In the genomic region with DNA sequence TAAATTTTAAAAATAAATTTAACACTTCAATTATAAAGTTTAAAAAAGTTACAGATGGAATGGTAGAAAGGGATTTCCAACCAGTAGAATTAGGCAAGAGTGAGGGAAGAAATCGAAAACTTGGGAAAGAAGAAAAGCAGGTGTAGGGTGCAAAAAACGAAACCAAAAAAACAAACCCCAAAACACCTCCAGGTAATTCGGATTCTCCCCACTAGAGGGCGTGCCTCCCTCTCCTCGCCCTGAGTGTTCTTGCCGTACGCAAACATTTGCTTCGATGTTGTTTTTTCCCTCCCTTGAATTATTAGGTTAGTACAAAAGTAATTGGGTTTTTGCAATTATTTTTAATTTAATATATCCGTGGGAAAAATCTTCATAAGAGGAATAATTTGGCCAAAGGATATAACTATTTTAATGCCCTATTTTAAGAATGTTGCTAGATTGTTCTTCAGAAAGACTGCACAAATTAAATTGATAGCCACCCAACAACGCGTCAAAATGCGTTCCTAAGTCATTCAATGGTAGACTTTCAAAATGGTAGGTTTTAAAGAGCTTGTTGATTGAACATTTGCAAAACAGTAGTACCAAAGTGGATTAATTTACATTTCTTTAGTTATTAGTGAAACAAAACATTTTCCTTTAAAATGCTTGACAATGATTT, we compare ENCODE assay signal across 8 cellular contexts.
A peak's percentile ranks its signal among the peaks of the same experiment; 100 is the strongest.
DNase-seq lines count a peak whose midpoint lies in the region; ATAC-seq, FAIRE-seq and TF ChIP-seq lines count a peak whose summit lies in the region.

No MANE protein-coding gene starts in this region.

- H3K27ac ChIP-seq in small intestine (ENCODE audit: low read depth in 1 of 2, low read length in 1 of 2) = no peak overlapping the region

- TF ChIP-seq CTCF in astrocyte of the spinal cord (IDR thresholded peaks at IDR 0.05; ENCODE audit: low read depth, low read length) = peak; percentile 83

- no peaks in the 10 kb centered on the region for H3K36me3 ChIP-seq in small intestine (ENCODE audit: control insufficient read depth in 2 of 2, insufficient read depth in 2 of 2, low read length in 2 of 2)

- no peaks in the 10 kb centered on the region for H3K27me3 ChIP-seq in small intestine (ENCODE audit: control insufficient read depth in 2 of 2, insufficient read depth in 2 of 2, low read length in 2 of 2)

- H3K4me1 ChIP-seq in small intestine (ENCODE audit: control insufficient read depth in 2 of 2, insufficient read depth in 1 of 2, low read depth in 1 of 2, low read length in 1 of 2) = peaks cover 0 to 9% of the 10 kb centered on the region in 2 donors

- FAIRE-seq in G401.6 (lab: Jason Lieb, UNC) (peak; percentile 94), small intestine (lab: Jason Lieb, UNC) (peak; percentile 10)

- H3K4me3 ChIP-seq in astrocyte of the spinal cord (ENCODE audit: low read depth, low read length) (peak overlapping the region; percentile 30), small intestine (ENCODE audit: low read depth in 1 of 2, low read length in 2 of 2) (no peak overlapping the region)

- no peaks in the 10 kb centered on the region for H3K9me3 ChIP-seq in small intestine (ENCODE audit: control insufficient read depth, low read depth)

- ATAC-seq in HG02610 (IDR thresholded peaks at IDR 0.05; ENCODE audit: unreplicated experiment) (no peak), GM21528 (IDR thresholded peaks at IDR 0.05; ENCODE audit: low FRiP score, unreplicated experiment) (no peak)

- in situ Hi-C loops in astrocyte of the spinal cord (cut with HindIII; ENCODE audit: low sequenced_read_pairs) = no loop called here

- WGBS in small intestine, 3 donors = 4 to 6% (median 5%) methylated on average over 12 of the region's 12 CpGs

- DNase-seq in MV-4-11 (lab: John Stamatoyannopoulos, UW) (peak; percentile 20), T-helper 9 cell (peak; percentile 85), astrocyte of the spinal cord (ENCODE audit: low read depth, low spot score) (peak; percentile 55), iPS-NIHi11 (ENCODE audit: low spot score) (peak; percentile 40), small intestine (peak; percentile 76)

Comparison
In these comparisons a context has a peak if more than half of its experiments do, and no peak if none do; other contexts are left out.
1. DNase-seq: peak in every context shown above with its lines; median percentile 85 in T-helper 9 cell; 76 in small intestine; 55 in astrocyte of the spinal cord; 40 in iPS-NIHi11; 20 in MV-4-11.